ENCODE assay signal across 32 cellular contexts in genomic region chr9:71904076-71904475, GRCh38.
"Had no signal": no experiment of that assay in that cellular context is flagged by ENCODE, and none has a peak within 500 bp of the region (broad histone marks: within the 10 kb centered on the region; RNA-seq: fewer than 3 reads in every experiment).

No MANE protein-coding gene starts in this region.

- H3K27me3 ChIP-seq: adrenal gland, body of pancreas, dorsolateral prefrontal cortex, gastrocnemius medialis, left lung, pancreas, uterus had no signal

- ATAC-seq: activated CD4-positive, CD25-positive, alpha-beta regulatory T cell treated with anti-CD3 and anti-CD28 coated beads, Interleukin-2, amount 50 U/mL, for 24 hours; body of pancreas; effector memory CD8-positive, alpha-beta T cell; gastrocnemius medialis; left lung; lower lobe of right lung; sciatic nerve had no signal

- H3K9me3 Mint-ChIP-seq: activated naive CD4-positive, alpha-beta T cell treated with anti-CD3 and anti-CD28 coated beads for 36 hours; activated naive CD8-positive, alpha-beta T cell treated with anti-CD3 and anti-CD28 coated beads for 36 hours; effector memory CD8-positive, alpha-beta T cell; nephron; stimulated activated naive CD8-positive, alpha-beta T cell treated with anti-CD3 and anti-CD28 coated beads, Interleukin-15, Interleukin-2, amounts not matched to agents 100 ng/mL and 50 ng/mL, for 24 hours; T-helper 2 cell treated with Interferon-gamma antibody and Interleukin-4, amounts not matched to agents 5 μg/mL and 100 μg/mL, for 36 hours; type B pancreatic cell had no signal

- H3K4me3 Mint-ChIP-seq: activated naive CD4-positive, alpha-beta T cell treated with anti-CD3 and anti-CD28 coated beads for 36 hours; activated naive CD8-positive, alpha-beta T cell treated with anti-CD3 and anti-CD28 coated beads for 36 hours; effector memory CD8-positive, alpha-beta T cell; nephron; stimulated activated naive CD8-positive, alpha-beta T cell treated with anti-CD3 and anti-CD28 coated beads, Interleukin-15, Interleukin-2, amounts not matched to agents 100 ng/mL and 50 ng/mL, for 24 hours; T-helper 2 cell treated with Interferon-gamma antibody and Interleukin-4, amounts not matched to agents 5 μg/mL and 100 μg/mL, for 36 hours; type B pancreatic cell had no signal

- H3K4me1 ChIP-seq: prostate gland, uterus had no signal

- H3K27ac ChIP-seq: adrenal gland, body of pancreas, coronary artery, gastrocnemius medialis, left lung, lower lobe of right lung, pancreas, prostate gland, skin epidermis, uterus, VCaP had no signal

- H3K27ac Mint-ChIP-seq: activated naive CD4-positive, alpha-beta T cell treated with anti-CD3 and anti-CD28 coated beads for 36 hours; activated naive CD8-positive, alpha-beta T cell treated with anti-CD3 and anti-CD28 coated beads for 36 hours; nephron; stimulated activated naive CD8-positive, alpha-beta T cell treated with anti-CD3 and anti-CD28 coated beads, Interleukin-15, Interleukin-2, amounts not matched to agents 100 ng/mL and 50 ng/mL, for 24 hours; T-helper 2 cell treated with Interferon-gamma antibody and Interleukin-4, amounts not matched to agents 5 μg/mL and 100 μg/mL, for 36 hours; type B pancreatic cell had no signal

- H3K36me3 ChIP-seq: adrenal gland, gastrocnemius medialis, left lung, pancreas, prostate gland, uterus had no signal

- DNase-seq: activated CD4-positive, alpha-beta T cell treated with anti-CD3 and anti-CD28 coated beads for 48 hours; activated CD4-positive, alpha-beta T cell treated with anti-CD3 and anti-CD28 coated beads, Interleukin-2, amount 50 U/mL, for 48 hours; activated CD8-positive, alpha-beta memory T cell treated with anti-CD3 and anti-CD28 coated beads for 24 hours; activated effector memory CD4-positive, alpha-beta T cell treated with anti-CD3 and anti-CD28 coated beads, Interleukin-2, amount 50 U/mL, for 16 hours; activated naive CD4-positive, alpha-beta T cell treated with anti-CD3 and anti-CD28 coated beads for 36 hours; activated naive CD8-positive, alpha-beta T cell treated with anti-CD3 and anti-CD28 coated beads for 36 hours; adrenal gland; aorta; body of pancreas; dorsolateral prefrontal cortex; effector memory CD8-positive, alpha-beta T cell; erythroblast; gastrocnemius medialis; glutamatergic neuron; left lung; lower lobe of right lung; mesendoderm; retina; stimulated activated CD4-positive, alpha-beta T cell treated with anti-CD3 and anti-CD28 coated beads, Interleukin-12 subunit alpha, Interleukin-12 subunit beta, amount 100 ng/mL, for 4 hours; stimulated activated CD4-positive, alpha-beta T cell treated with anti-CD3 and anti-CD28 coated beads, Interleukin-4, amount 100 ng/mL, for 1 hour; uterus had no signal

- H3K9me3 ChIP-seq: adrenal gland, body of pancreas, gastrocnemius medialis, left lung, lower lobe of right lung, pancreas, prostate gland, uterus had no signal

- H3K4me3 ChIP-seq: adrenal gland, body of pancreas, coronary artery, gastrocnemius medialis, left lung, lower lobe of right lung, pancreas, prostate gland, skin epidermis, uterus had no signal

- H3K27me3 Mint-ChIP-seq: activated naive CD8-positive, alpha-beta T cell treated with anti-CD3 and anti-CD28 coated beads for 36 hours; effector memory CD8-positive, alpha-beta T cell; stimulated activated naive CD8-positive, alpha-beta T cell treated with anti-CD3 and anti-CD28 coated beads, Interleukin-15, Interleukin-2, amounts not matched to agents 100 ng/mL and 50 ng/mL, for 24 hours; type B pancreatic cell had no signal
